ENCODE assay signal across 11 cellular contexts in the genomic region with DNA sequence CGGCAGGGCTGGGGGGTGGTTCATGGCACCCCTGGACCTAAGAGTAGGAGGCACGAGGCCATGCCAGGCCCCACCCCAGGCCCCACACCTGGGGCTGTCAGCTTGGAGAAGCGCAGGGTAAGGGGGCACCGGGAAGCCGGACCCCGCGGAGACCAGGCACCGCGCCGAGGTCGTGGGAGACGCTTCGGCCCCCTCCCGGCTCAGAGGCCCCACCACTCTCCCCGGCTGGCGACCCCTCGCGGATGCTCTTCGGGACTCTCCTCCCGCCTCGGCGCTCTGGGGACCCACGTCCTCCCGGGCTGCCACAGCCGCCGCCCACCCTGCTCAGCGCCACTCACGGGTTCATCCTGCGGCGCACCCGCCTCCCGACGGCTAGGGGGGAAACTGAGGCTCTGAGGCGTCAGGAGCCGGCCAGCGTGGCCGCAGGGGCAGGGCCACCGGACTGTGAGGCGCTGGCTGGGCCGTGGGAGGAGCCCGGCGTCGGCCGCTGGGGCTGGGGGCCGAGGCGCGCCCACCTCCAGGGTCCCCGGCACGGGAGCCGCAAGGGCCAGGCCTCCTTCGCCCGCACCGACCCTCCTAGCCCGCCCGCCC. TPM values are rescaled to one million over a fixed set of nuclear protein-coding genes. Genes with fewer than 3 reads are reported as not detected.
"Had no signal": no experiment of that assay in that cellular context is flagged by ENCODE, and none has a peak within 500 bp of the region (broad histone marks: within the 10 kb centered on the region; RNA-seq: fewer than 3 reads in every experiment).

No MANE protein-coding gene starts in this region.

- H3K27ac ChIP-seq: heart right ventricle, transverse colon had no signal

- H3K4me1 ChIP-seq: transverse colon had no signal

- H3K27me3 ChIP-seq: transverse colon had no signal

- H3K9me3 Mint-ChIP-seq: activated CD8-positive, alpha-beta T cell treated with anti-CD3 and anti-CD28 coated beads for 36 hours; naive thymus-derived CD8-positive, alpha-beta T cell; T-cell had no signal

- H3K27me3 Mint-ChIP-seq: activated CD8-positive, alpha-beta T cell treated with anti-CD3 and anti-CD28 coated beads for 36 hours; naive thymus-derived CD8-positive, alpha-beta T cell; T-cell had no signal

- H3K4me3 ChIP-seq: transverse colon had no signal

- ATAC-seq: activated CD8-positive, alpha-beta T cell treated with anti-CD3 and anti-CD28 coated beads for 36 hours; naive thymus-derived CD8-positive, alpha-beta T cell; T-cell had no signal

- H3K36me3 Mint-ChIP-seq: naive thymus-derived CD8-positive, alpha-beta T cell; T-cell had no signal

- DNase-seq: activated CD8-positive, alpha-beta memory T cell treated with anti-CD3 and anti-CD28 coated beads, Interleukin-2, amount 50 U/mL, for 48 hours; activated CD8-positive, alpha-beta T cell treated with anti-CD3 and anti-CD28 coated beads for 36 hours; effector CD4-positive, alpha-beta T cell; foreskin melanocyte; islet precursor cell; naive thymus-derived CD8-positive, alpha-beta T cell; occipital lobe; T-cell; T1000; transverse colon had no signal

- H3K9me3 ChIP-seq: heart right ventricle, transverse colon had no signal

- H3K27ac Mint-ChIP-seq: activated CD8-positive, alpha-beta T cell treated with anti-CD3 and anti-CD28 coated beads for 36 hours; T-cell had no signal

- H3K4me3 Mint-ChIP-seq: activated CD8-positive, alpha-beta T cell treated with anti-CD3 and anti-CD28 coated beads for 36 hours; T-cell had no signal

RNA-seq across cellular contexts. Expression of gene PDGFA, which starts 25.9 kb away (rescaled TPM):
- polyA plus RNA-seq: naive thymus-derived CD8-positive, alpha-beta T cell had no signal
